12 cellular contexts compared by ENCODE assay signal in the genomic region with DNA sequence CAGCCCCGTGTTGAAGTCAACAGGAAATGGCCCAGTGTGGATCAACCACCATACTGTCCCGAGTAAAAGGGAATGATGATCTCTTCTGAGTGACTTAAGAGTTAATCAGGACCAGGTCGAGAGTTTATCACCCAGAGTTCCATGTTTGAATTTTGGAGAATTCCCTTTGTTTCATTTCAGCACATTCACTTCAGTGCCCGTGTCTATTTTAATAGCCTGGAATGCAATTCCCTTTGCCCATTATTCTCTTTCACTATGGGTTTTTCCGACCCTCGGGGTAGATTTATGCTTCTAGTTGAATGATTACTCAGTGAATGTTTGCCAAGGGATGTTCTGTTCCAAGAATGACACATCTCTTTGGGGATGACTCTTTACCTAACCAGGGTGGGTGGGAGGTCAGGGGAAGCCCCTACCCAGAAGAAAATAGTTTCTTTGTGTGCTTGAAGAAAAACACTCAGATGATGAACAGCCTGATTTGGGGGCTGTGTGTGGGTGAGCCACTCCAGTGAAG.
DNase-seq lines count a peak whose midpoint lies in the region; ATAC-seq, FAIRE-seq and TF ChIP-seq lines count a peak whose summit lies in the region.
"Had no signal": no experiment of that assay in that cellular context is flagged by ENCODE, and none has a peak within 500 bp of the region (broad histone marks: within the 10 kb centered on the region; RNA-seq: fewer than 3 reads in every experiment).

No MANE protein-coding gene starts in this region.

- TF ChIP-seq RAD21 in IMR-90 (IDR thresholded peaks at IDR 0.05; ENCODE audit: low read length) = no peak

- H2AFZ ChIP-seq in IMR-90 (replicated peaks; ENCODE audit: low read length, poor library complexity) (peak overlapping the region; percentile 71), endothelial cell of umbilical vein (ENCODE audit: low read depth, low read length) (peak overlapping the region; percentile 28)

- no peak overlapping the region for H3K56ac ChIP-seq in IMR-90 (ENCODE audit: extremely low read depth, insufficient read depth, low read length)

- peak; percentile 57 for DNase-seq in IMR-90
- no peak for DNase-seq in endothelial cell of umbilical vein (ENCODE audit: low read depth, low spot score)
- DNase-seq in glutamatergic neuron = no peak
- DNase-seq in NCI-H187 treated with DMSO at 0.1 percent for 48 hours (lab: John Stamatoyannopoulos, UW) = no peak
- no peak for DNase-seq in AG20443 (ENCODE audit: low spot score)
- no peak for DNase-seq in stimulated activated naive CD8-positive, alpha-beta T cell treated with anti-CD3 and anti-CD28 coated beads, Interleukin-15, amount 100 ng/mL, for 72 hours
- DNase-seq: natural killer cell; spleen; stimulated activated CD8-positive, alpha-beta memory T cell treated with anti-CD3 and anti-CD28 coated beads, Interleukin-4, amount 100 ng/mL, for 48 hours; T-helper 9 cell had no signal

- FAIRE-seq in endothelial cell of umbilical vein (lab: Jason Lieb, UNC) = no peak

- H4K20me1 ChIP-seq in IMR-90 (ENCODE audit: insufficient read depth, low read length) = no peaks in the 10 kb centered on the region
- H4K20me1 ChIP-seq in endothelial cell of umbilical vein (replicated peaks; ENCODE audit: control insufficient read depth, extremely low read depth, insufficient read depth, low read length) = no peaks in the 10 kb centered on the region

- TF ChIP-seq POLR2A in IMR-90 (IDR thresholded peaks at IDR 0.05; ENCODE audit: low read depth, low read length) (no peak), endothelial cell of umbilical vein (IDR thresholded peaks at IDR 0.05; ENCODE audit: low read depth, low read length) (no peak)

- H3K27me3 Mint-ChIP-seq in glutamatergic neuron (ENCODE audit: unreplicated experiment) = no peaks in the 10 kb centered on the region
- no peaks in the 10 kb centered on the region for H3K27me3 Mint-ChIP-seq in stimulated activated naive CD8-positive, alpha-beta T cell treated with anti-CD3 and anti-CD28 coated beads, Interleukin-15, amount 100 ng/mL, for 72 hours

- no TSS peak for BruUV-seq in IMR-90 (replicated peaks; lab: Mats Ljungman, UMichigan)
- no TSS peak for BruUV-seq in endothelial cell of umbilical vein (replicated peaks; lab: Mats Ljungman, UMichigan)

- H3K9me3 ChIP-seq in IMR-90 (ENCODE audit: control insufficient read depth, insufficient read depth, low read length) (no peaks in the 10 kb centered on the region), endothelial cell of umbilical vein (replicated peaks; ENCODE audit: control insufficient read depth, insufficient read depth, low read length) (no peaks in the 10 kb centered on the region), skeletal muscle satellite cell (replicated peaks; ENCODE audit: low read length) (no peaks in the 10 kb centered on the region)

- no peaks in the 10 kb centered on the region for H3K9me1 ChIP-seq in IMR-90 (ENCODE audit: insufficient read depth, low read length)
- no peaks in the 10 kb centered on the region for H3K9me1 ChIP-seq in endothelial cell of umbilical vein (replicated peaks; ENCODE audit: control insufficient read depth, extremely low read depth, insufficient read depth, low read length)

- H3K79me2 ChIP-seq in endothelial cell of umbilical vein (ENCODE audit: control insufficient read depth, insufficient read depth, low read length) = no peaks in the 10 kb centered on the region

- intact Hi-C loops in IMR-90 (cut with micrococcal nuclease) (no loop called here), endothelial cell of umbilical vein (cut with micrococcal nuclease) (no loop called here)

- dilution Hi-C loops in IMR-90 (cut with HindIII; ENCODE audit: low sequenced_read_pairs, unreplicated experiment) = no loop called here
- dilution Hi-C loops in endothelial cell of umbilical vein (cut with MboI; ENCODE audit: extremely low pct_ligation_motif_present, low sequenced_read_pairs) = no loop called here

- POLR2A ChIA-PET in IMR-90 (lab: Charles Lee; ENCODE audit: unreplicated experiment) (no interaction called here), endothelial cell of umbilical vein (lab: Charles Lee) (no interaction called here)

- H3K4me3 ChIP-seq in IMR-90 (ENCODE audit: insufficient read depth, low read depth, low read length) = no peak overlapping the region
- no peak overlapping the region for H3K4me3 ChIP-seq in endothelial cell of umbilical vein (replicated peaks in 1 of 3; ENCODE audit: insufficient read depth in 1 of 3, low read depth in 1 of 3, low read length in 3 of 3)
- H3K4me3 ChIP-seq in skeletal muscle satellite cell (ENCODE audit: low read length) = peak overlapping the region; percentile 53
- H3K4me3 ChIP-seq: spleen had no signal

- peak overlapping the region; percentile 49; the same call in 1 of the 2 replicates for H3K18ac ChIP-seq in IMR-90 (ENCODE audit: low read depth, low read length)

- H3K4ac ChIP-seq in IMR-90 (ENCODE audit: low read depth, low read length) = peak overlapping the region; percentile 68; the same call in 1 of the 2 replicates

- peak overlapping the region; percentile 8 for H2BK5ac ChIP-seq in IMR-90 (ENCODE audit: low read depth, low read length, poor library complexity, severe bottlenecking)

- no peaks in the 10 kb centered on the region for H3K4me1 Mint-ChIP-seq in glutamatergic neuron (ENCODE audit: low read depth, unreplicated experiment)
- no peaks in the 10 kb centered on the region for H3K4me1 Mint-ChIP-seq in stimulated activated naive CD8-positive, alpha-beta T cell treated with anti-CD3 and anti-CD28 coated beads, Interleukin-15, amount 100 ng/mL, for 72 hours
- H3K4me1 Mint-ChIP-seq: natural killer cell had no signal

- H3K9ac ChIP-seq in IMR-90 (ENCODE audit: low read depth, low read length) (no peak overlapping the region), endothelial cell of umbilical vein (replicated peaks; ENCODE audit: extremely low read depth, insufficient read depth, low read length) (no peak overlapping the region), skeletal muscle satellite cell (ENCODE audit: low read depth, low read length) (peak overlapping the region; percentile 29)

- H3K23ac ChIP-seq in IMR-90 (ENCODE audit: low read depth, low read length) = no peak overlapping the region; the same call in 1 of the 2 replicates

- ATAC-seq in GM21717 (IDR thresholded peaks at IDR 0.05; ENCODE audit: unreplicated experiment) (peak; percentile 43), IMR-90 (ENCODE audit: low read depth) (no peak)
- ATAC-seq in stimulated activated naive CD8-positive, alpha-beta T cell treated with anti-CD3 and anti-CD28 coated beads, Interleukin-15, amount 100 ng/mL, for 72 hours = no peak
- ATAC-seq: natural killer cell had no signal

- peak overlapping the region; percentile 79 for H2BK20ac ChIP-seq in IMR-90 (ENCODE audit: low read depth, low read length)

- H3K79me1 ChIP-seq in IMR-90 (ENCODE audit: low read depth in 1 of 2, low read length in 2 of 2) = no peaks in the 10 kb centered on the region

- peaks cover 8% of the 10 kb centered on the region for H3K4me1 ChIP-seq in IMR-90 (ENCODE audit: control insufficient read depth, insufficient read depth, low read length)
- peaks cover 6% of the 10 kb centered on the region for H3K4me1 ChIP-seq in endothelial cell of umbilical vein (ENCODE audit: control insufficient read depth, extremely low read depth, insufficient read depth, low read length)
- H3K4me1 ChIP-seq in skeletal muscle satellite cell (ENCODE audit: control insufficient read depth, insufficient read depth, low read length) = peaks cover 21% of the 10 kb centered on the region
- H3K4me1 ChIP-seq: spleen had no signal

- H3K27me3 ChIP-seq in IMR-90 (ENCODE audit: control insufficient read depth, insufficient read depth, low read length) = no peaks in the 10 kb centered on the region
- H3K27me3 ChIP-seq in endothelial cell of umbilical vein (ENCODE audit: control insufficient read depth in 2 of 2, insufficient read depth in 2 of 2, low read length in 2 of 2) = no peaks in the 10 kb centered on the region
- H3K27me3 ChIP-seq in skeletal muscle satellite cell (ENCODE audit: control insufficient read depth, insufficient read depth, low read length) = no peaks in the 10 kb centered on the region
- H3K27me3 ChIP-seq: spleen had no signal

- H2AK9ac ChIP-seq in IMR-90 (replicated peaks; ENCODE audit: low read depth, low read length, poor library complexity) = peak overlapping the region; percentile 44

- H4K8ac ChIP-seq in IMR-90 (ENCODE audit: low read depth in 2 of 2, low read length in 2 of 2) = peak overlapping the region in 1 of 2 experiments; percentile 66; a peak in 2 of 4 replicates

- H3K4me2 ChIP-seq in IMR-90 (ENCODE audit: low read depth, low read length) (peak overlapping the region; percentile 14; the same call in 1 of the 2 replicates), endothelial cell of umbilical vein (ENCODE audit: insufficient read depth, low read length) (no peak overlapping the region), skeletal muscle satellite cell (ENCODE audit: low read length) (peak overlapping the region; percentile 68)

- H4K5ac ChIP-seq in IMR-90 (ENCODE audit: low read depth, low read length) = no peak overlapping the region; the same call in 1 of the 2 replicates

- no peak overlapping the region for H3K27ac ChIP-seq in IMR-90 (ENCODE audit: insufficient read depth, low read length)
- no peak overlapping the region for H3K27ac ChIP-seq in endothelial cell of umbilical vein (ENCODE audit: insufficient read depth, low read depth, low read length)
- H3K27ac ChIP-seq: spleen had no signal

- WGBS in IMR-90 (ENCODE audit: extremely low coverage in 2 of 2, insufficient read length in 1 of 2), 2 experiments = 35% methylated on average over 2 of the region's 6 CpGs; no CpG with 5 or more reads in 1 of the 2 experiments

- H3K36me3 Mint-ChIP-seq in glutamatergic neuron (ENCODE audit: unreplicated experiment) = no peaks in the 10 kb centered on the region
- H3K36me3 Mint-ChIP-seq: natural killer cell had no signal

- no peak overlapping the region for H3K27ac Mint-ChIP-seq in glutamatergic neuron (ENCODE audit: unreplicated experiment)
- H3K27ac Mint-ChIP-seq in stimulated activated naive CD8-positive, alpha-beta T cell treated with anti-CD3 and anti-CD28 coated beads, Interleukin-15, amount 100 ng/mL, for 72 hours = no peak overlapping the region
- H3K27ac Mint-ChIP-seq: natural killer cell had no signal

- peak overlapping the region; percentile 35 for H2BK120ac ChIP-seq in IMR-90 (ENCODE audit: low read depth, low read length)

- peak overlapping the region; percentile 43 for H3K14ac ChIP-seq in IMR-90 (replicated peaks; ENCODE audit: low read depth, low read length)

- in situ Hi-C loops in IMR-90 (cut with MboI; ENCODE audit: low sequenced_read_pairs) = no loop called here

- peak overlapping the region; percentile 49; the same call in 2 of the 3 replicates for H2BK15ac ChIP-seq in IMR-90 (ENCODE audit: low read depth, low read length)

- CTCF ChIA-PET in IMR-90 (lab: Yijun Ruan, JAX) (no interaction called here), endothelial cell of umbilical vein (lab: Charles Lee) (no interaction called here)

- 0 out of 2 replicates have a peak overlapping the region, but pooled peaks have one; percentile 28 for H4K91ac ChIP-seq in IMR-90 (ENCODE audit: insufficient read depth, low read depth, low read length)

- no peak for TF ChIP-seq CTCF in IMR-90 (conservative IDR thresholded peaks at IDR 0.05; ENCODE audit: low read depth, low read length)
- no peak for TF ChIP-seq CTCF in endothelial cell of umbilical vein (IDR thresholded peaks at IDR 0.05; ENCODE audit: extremely low read depth in 1 of 2, insufficient read depth in 1 of 2, low read depth in 1 of 2, low read length in 2 of 2)
- no peak for TF ChIP-seq CTCF in glutamatergic neuron (IDR thresholded peaks at IDR 0.05; ENCODE audit: partially characterized antibody, unreplicated experiment)

- 0 out of 2 replicates have a peak overlapping the region, but pooled peaks have one; percentile 23 for H2AK5ac ChIP-seq in IMR-90 (ENCODE audit: low read depth, low read length)

- H3K36me3 ChIP-seq in IMR-90 (ENCODE audit: control insufficient read depth, insufficient read depth, low read length) (no peaks in the 10 kb centered on the region), endothelial cell of umbilical vein (ENCODE audit: control insufficient read depth in 2 of 2, extremely low read depth in 1 of 2, insufficient read depth in 2 of 2, low read length in 2 of 2) (no peaks in the 10 kb centered on the region), skeletal muscle satellite cell (ENCODE audit: insufficient read depth, low read length) (no peaks in the 10 kb centered on the region)
- H3K36me3 ChIP-seq: spleen had no signal

- H3K4me3 Mint-ChIP-seq in glutamatergic neuron (ENCODE audit: unreplicated experiment) = no peak overlapping the region
- no peak overlapping the region for H3K4me3 Mint-ChIP-seq in stimulated activated naive CD8-positive, alpha-beta T cell treated with anti-CD3 and anti-CD28 coated beads, Interleukin-15, amount 100 ng/mL, for 72 hours
- H3K4me3 Mint-ChIP-seq: natural killer cell had no signal

- H3K9me3 Mint-ChIP-seq in glutamatergic neuron (ENCODE audit: unreplicated experiment) = no peaks in the 10 kb centered on the region
- peaks cover 5 to 14% of the 10 kb centered on the region in 2 donors for H3K9me3 Mint-ChIP-seq in stimulated activated naive CD8-positive, alpha-beta T cell treated with anti-CD3 and anti-CD28 coated beads, Interleukin-15, amount 100 ng/mL, for 72 hours
